Comparison of ENCODE assay signal across 11 cellular contexts in the genomic region with DNA sequence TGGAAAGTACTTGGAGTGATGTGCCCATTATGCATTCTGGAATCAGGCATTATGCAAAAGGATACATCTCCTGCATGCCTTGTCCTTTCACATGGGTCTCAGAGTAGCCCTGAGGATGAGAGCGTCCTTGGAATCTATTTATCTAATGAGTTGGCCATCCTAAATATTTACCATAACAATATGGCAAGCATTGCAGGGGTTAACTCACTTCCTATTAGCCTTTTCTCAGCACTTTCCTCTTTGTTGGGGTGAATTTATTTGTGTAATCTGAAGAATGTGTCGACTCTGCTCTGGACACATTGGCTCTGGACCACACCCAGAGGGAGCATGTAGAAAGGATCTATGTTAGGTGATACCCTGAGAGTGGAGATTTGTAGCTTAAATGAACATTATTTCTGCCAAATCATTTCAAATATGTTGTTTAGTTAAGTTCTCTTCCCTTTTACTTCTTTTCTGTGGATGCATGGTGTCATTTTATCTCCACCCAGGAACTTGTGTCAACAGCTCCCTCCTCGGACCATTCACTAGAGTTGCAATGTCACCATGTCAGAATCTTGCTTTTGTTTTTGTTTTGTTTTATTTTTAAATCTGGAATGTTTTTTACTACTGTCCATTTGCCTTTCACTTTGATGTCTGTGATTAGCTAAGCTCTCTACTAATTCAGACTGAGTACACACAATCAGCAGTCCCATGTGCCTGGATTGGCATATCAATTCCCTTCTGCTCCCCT.
DNase-seq lines count a peak whose midpoint lies in the region; ATAC-seq and TF ChIP-seq lines count a peak whose summit lies in the region.
"Had no signal": no experiment of that assay in that cellular context is flagged by ENCODE, and none has a peak within 500 bp of the region (broad histone marks: within the 10 kb centered on the region; RNA-seq: fewer than 3 reads in every experiment).

No MANE protein-coding gene starts in this region.

- no peaks in the 10 kb centered on the region for H3K4me1 Mint-ChIP-seq in CD4-positive, alpha-beta T cell (ENCODE audit: low read depth)

- H3K36me3 ChIP-seq in SK-N-MC (ENCODE audit: insufficient read depth, low read length) (no peaks in the 10 kb centered on the region), iPS DF 6.9 (ENCODE audit: control insufficient read depth, insufficient read depth, low read length) (no peaks in the 10 kb centered on the region)
- H3K36me3 ChIP-seq: transverse colon had no signal

- H3K4me1 ChIP-seq in iPS DF 6.9 (ENCODE audit: control insufficient read depth, insufficient read depth, low read length) = peaks cover 4% of the 10 kb centered on the region; the same call in 1 of the 2 replicates
- H3K4me1 ChIP-seq: transverse colon had no signal

- H3K36me3 Mint-ChIP-seq in CD4-positive, alpha-beta T cell (ENCODE audit: low read depth) = no peaks in the 10 kb centered on the region

- peaks cover 6% of the 10 kb centered on the region for H3K9me3 Mint-ChIP-seq in CD4-positive, alpha-beta T cell

- peak; percentile 31 for TF ChIP-seq CTCF in GM13977 (IDR thresholded peaks at IDR 0.05; ENCODE audit: extremely low read depth, insufficient read depth, missing control alignments)
- no peak for TF ChIP-seq CTCF in CD4-positive, alpha-beta T cell (IDR thresholded peaks at IDR 0.05)

- peak overlapping the region; percentile 64 for H3K9ac ChIP-seq in SK-N-MC (ENCODE audit: insufficient read length)

- no peak for ATAC-seq in CD4-positive, alpha-beta T cell (ENCODE audit: poor library complexity)

- H3K27ac ChIP-seq in SK-N-MC = peak overlapping the region; percentile 90
- peak overlapping the region; percentile 90 for H3K27ac ChIP-seq in iPS DF 6.9 (ENCODE audit: low read length)
- H3K27ac ChIP-seq in CD4-positive, alpha-beta T cell (ENCODE audit: low read depth, low read length) = no peak overlapping the region
- H3K27ac ChIP-seq: transverse colon had no signal

- H3K27ac Mint-ChIP-seq in CD4-positive, alpha-beta T cell = no peak overlapping the region

- H3K27me3 Mint-ChIP-seq in CD4-positive, alpha-beta T cell = no peaks in the 10 kb centered on the region

- CTCF ChIA-PET in CD4-positive, alpha-beta T cell (lab: Charles Lee) = no interaction called here

- no peaks in the 10 kb centered on the region for H3K27me3 ChIP-seq in iPS DF 6.9 (ENCODE audit: control insufficient read depth, insufficient read depth, low read length)
- H3K27me3 ChIP-seq in CD4-positive, alpha-beta T cell (ENCODE audit: control insufficient read depth, insufficient read depth, low read length) = no peaks in the 10 kb centered on the region
- H3K27me3 ChIP-seq: transverse colon had no signal

- POLR2A ChIA-PET in CD4-positive, alpha-beta T cell (lab: Charles Lee) = no interaction called here

- in situ Hi-C loops in ACHN (cut with HindIII; ENCODE audit: low pct_ligation_motif_present, low pct_unique_long_range_greater_than_20kb, low sequenced_read_pairs) = no loop called here
- in situ Hi-C loops in GM13977 (cut with MboI; ENCODE audit: low pct_unique_long_range_greater_than_20kb, low sequenced_read_pairs, unreplicated experiment) = no loop called here

- intact Hi-C loops in CD4-positive, alpha-beta T cell (cut with DNase I, micrococcal nuclease) = no loop called here

- WGBS in iPS DF 6.9 (ENCODE audit: insufficient coverage, insufficient read length) = no CpG with 5 or more reads among the region's 3 CpGs

- peak overlapping the region; percentile 21 for H3K4me3 ChIP-seq in SK-N-MC
- no peak overlapping the region for H3K4me3 ChIP-seq in iPS DF 6.9 (ENCODE audit: low read length)
- H3K4me3 ChIP-seq: lung, transverse colon had no signal

- no peak overlapping the region for H3K4me3 Mint-ChIP-seq in CD4-positive, alpha-beta T cell

- no peaks in the 10 kb centered on the region for H3K9me3 ChIP-seq in SK-N-MC (ENCODE audit: low read depth, low read length)
- no peaks in the 10 kb centered on the region for H3K9me3 ChIP-seq in iPS DF 6.9 (ENCODE audit: control insufficient read depth, insufficient read depth, low read length)
- H3K9me3 ChIP-seq in CD4-positive, alpha-beta T cell (ENCODE audit: control insufficient read depth, low read length) = no peaks in the 10 kb centered on the region
- H3K9me3 ChIP-seq: transverse colon had no signal

- DNase-seq in ACHN (peak; percentile 16), GM13977 (ENCODE audit: low spot score) (no peak), SK-N-MC (ENCODE audit: low read depth, low spot score) (no peak), iPS DF 6.9 (ENCODE audit: low read depth, low spot score) (peak; percentile 78), NAMALWA (ENCODE audit: low spot score) (no peak), mucosa of gallbladder (ENCODE audit: low spot score) (no peak), GM19240 (ENCODE audit: insufficient read length, low spot score) (no peak)
- DNase-seq in CD4-positive, alpha-beta T cell = no peak
- DNase-seq: cortex of kidney, transverse colon had no signal

Comparison
In these comparisons a context has a peak if more than half of its experiments do, and no peak if none do; other contexts are left out.
1. DNase-seq: peak in ACHN (single experiment) and iPS DF 6.9 (single experiment); none in GM13977 (single experiment), SK-N-MC (single experiment), NAMALWA (single experiment), mucosa of gallbladder (single experiment), GM19240 (single experiment) and CD4-positive, alpha-beta T cell (0 of 10).